ENCODE assay signal across 9 cellular contexts in genomic region chr3:9401986-9402385, GRCh38. TPM values are rescaled to one million over a fixed set of nuclear protein-coding genes. Genes with fewer than 3 reads are reported as not detected.
DNase-seq lines count a peak whose midpoint lies in the region; ATAC-seq and TF ChIP-seq lines count a peak whose summit lies in the region.
"Had no signal": no experiment of that assay in that cellular context is flagged by ENCODE, and none has a peak within 500 bp of the region (broad histone marks: within the 10 kb centered on the region; RNA-seq: fewer than 3 reads in every experiment).

No MANE protein-coding gene starts in this region.

- BruUV-seq in Calu3 (replicated peaks; lab: Mats Ljungman, UMichigan), result no TSS peak

- H3K36me3 ChIP-seq in MG63, result peaks cover 11% of the 10 kb centered on the region
- no peaks in the 10 kb centered on the region for H3K36me3 ChIP-seq in endocrine pancreas (ENCODE audit: control insufficient read depth, insufficient read depth, low read length)

- CTCF ChIA-PET in Calu3 (lab: Charles Lee), result interaction anchor here (1.0 kb wide), 1 partner anchor 39 kb away, joined by 3 read pairs; the partner anchor contains the start of gene THUMPD3

- H3K36me3 Mint-ChIP-seq in Calu3 (ENCODE audit: insufficient read depth, unreplicated experiment), result peaks cover 50% of the 10 kb centered on the region
- no peaks in the 10 kb centered on the region for H3K36me3 Mint-ChIP-seq in osteocyte (ENCODE audit: unreplicated experiment)

- no peak overlapping the region for H3K9ac ChIP-seq in endocrine pancreas (ENCODE audit: control insufficient read depth, insufficient read depth, low read length)

- intact Hi-C loops in Calu3 (cut with micrococcal nuclease; ENCODE audit: unreplicated experiment), result no loop called here

- no peak for ATAC-seq in GM18870 (IDR thresholded peaks at IDR 0.05; ENCODE audit: unreplicated experiment)

- H3K27me3 Mint-ChIP-seq in Calu3 (ENCODE audit: unreplicated experiment) (no peaks in the 10 kb centered on the region), osteocyte (ENCODE audit: unreplicated experiment) (no peaks in the 10 kb centered on the region)

- peaks cover 48% of the 10 kb centered on the region for H3K4me1 ChIP-seq in endocrine pancreas (ENCODE audit: control insufficient read depth, insufficient read depth, low read length)

- H3K27ac Mint-ChIP-seq in Calu3 (ENCODE audit: unreplicated experiment) (peak overlapping the region; percentile 52), osteocyte (ENCODE audit: unreplicated experiment) (peak overlapping the region; percentile 79)

- H3K4me3 ChIP-seq in MG63, result peak overlapping the region; percentile 5; the same call in 1 of the 2 replicates
- H3K4me3 ChIP-seq in endocrine pancreas (ENCODE audit: control insufficient read depth, insufficient read depth, low read length), result peak overlapping the region; percentile 54

- H3K4me1 Mint-ChIP-seq in Calu3 (ENCODE audit: low read depth, unreplicated experiment), result peaks cover 35% of the 10 kb centered on the region
- H3K4me1 Mint-ChIP-seq in osteocyte (ENCODE audit: unreplicated experiment), result peaks cover 76% of the 10 kb centered on the region

- no peak for TF ChIP-seq CTCF in Calu3 (IDR thresholded peaks at IDR 0.05; ENCODE audit: unreplicated experiment)
- no peak for TF ChIP-seq CTCF in osteocyte (IDR thresholded peaks at IDR 0.05)

- H3K9me3 Mint-ChIP-seq in Calu3 (ENCODE audit: low read depth, unreplicated experiment) (no peaks in the 10 kb centered on the region), osteocyte (ENCODE audit: unreplicated experiment) (no peaks in the 10 kb centered on the region)

- H3K27me3 ChIP-seq in MG63 (no peaks in the 10 kb centered on the region), endocrine pancreas (ENCODE audit: control insufficient read depth, insufficient read depth, low read length) (no peaks in the 10 kb centered on the region)

- DNase-seq in Calu3 (no peak), MG63 (no peak), osteocyte (ENCODE audit: extremely low spot score, unreplicated experiment) (no peak), SHP77 (lab: John Stamatoyannopoulos, UW) (no peak), HUDEP-2 (lab: John Stamatoyannopoulos, UW; ENCODE audit: unreplicated experiment in 76 of 76) (no peak), NCI-H526 treated with DMSO at 0.1 percent for 48 hours (lab: John Stamatoyannopoulos, UW) (no peak)
- DNase-seq: kidney glomerular epithelial cell had no signal

- H3K9me3 ChIP-seq in MG63 (no peaks in the 10 kb centered on the region), endocrine pancreas (ENCODE audit: control insufficient read depth, low read length) (no peaks in the 10 kb centered on the region)

- H3K4me3 Mint-ChIP-seq in Calu3 (ENCODE audit: low read depth, unreplicated experiment) (peak overlapping the region; percentile 66), osteocyte (ENCODE audit: unreplicated experiment) (peak overlapping the region; percentile 45)

RNA-seq across cellular contexts. Expression of gene SETD5, which starts 4.6 kb away (rescaled TPM):
- total RNA-seq in Calu3 (2022) (132 and 158 TPM in 2 replicates), osteocyte (154 and 161 TPM in 2 replicates)
- 18.4 and 33.9 TPM in 2 replicates for total RNA-seq in MG63 (2014; rRNA removed; shearing (Covaris generic); ENCODE audit: low replicate concordance)

RNA-seq across cellular contexts. Expression of gene THUMPD3, which starts 39.1 kb away (rescaled TPM):
- total RNA-seq in Calu3 (2022) (43.6 and 57.7 TPM in 2 replicates), osteocyte (43.2 and 45.4 TPM in 2 replicates)
- total RNA-seq in MG63 (2014; rRNA removed; shearing (Covaris generic); ENCODE audit: low replicate concordance), result 31.3 and 101 TPM in 2 replicates
